1 cellular context compared by ENCODE assay signal in genomic region chr1:228194921-228195812, GRCh38.
TF ChIP-seq lines count a peak whose summit lies in the region.

No MANE protein-coding gene starts in this region.

TF ChIP-seq in K562, 482 proteins besides CTCF, POLR2A, EP300 and RAD21:
- TF ChIP-seq PBX2 (CRISPR knock-in tag; IDR thresholded peaks at IDR 0.05; ENCODE audit: low read depth): no peak
- peak; percentile 66 for TF ChIP-seq PBX2 (tag; conservative IDR thresholded peaks at IDR 0.05; ENCODE audit: low read depth)
- TF ChIP-seq MEIS2 (IDR thresholded peaks at IDR 0.05; ENCODE audit: partially characterized antibody): peak; percentile 56
- peak; percentile 93 for TF ChIP-seq ZNF134 (CRISPR knock-in tag; conservative IDR thresholded peaks at IDR 0.05)
- TF ChIP-seq ZNF384 (IDR thresholded peaks at IDR 0.05; ENCODE audit: low read depth, low read length): no peak
- TF ChIP-seq PKNOX1 (IDR thresholded peaks at IDR 0.05): peak; percentile 75
TF ChIP-seq in K562: peak in this region for 4.
